14 cellular contexts compared by ENCODE assay signal in the genomic region with DNA sequence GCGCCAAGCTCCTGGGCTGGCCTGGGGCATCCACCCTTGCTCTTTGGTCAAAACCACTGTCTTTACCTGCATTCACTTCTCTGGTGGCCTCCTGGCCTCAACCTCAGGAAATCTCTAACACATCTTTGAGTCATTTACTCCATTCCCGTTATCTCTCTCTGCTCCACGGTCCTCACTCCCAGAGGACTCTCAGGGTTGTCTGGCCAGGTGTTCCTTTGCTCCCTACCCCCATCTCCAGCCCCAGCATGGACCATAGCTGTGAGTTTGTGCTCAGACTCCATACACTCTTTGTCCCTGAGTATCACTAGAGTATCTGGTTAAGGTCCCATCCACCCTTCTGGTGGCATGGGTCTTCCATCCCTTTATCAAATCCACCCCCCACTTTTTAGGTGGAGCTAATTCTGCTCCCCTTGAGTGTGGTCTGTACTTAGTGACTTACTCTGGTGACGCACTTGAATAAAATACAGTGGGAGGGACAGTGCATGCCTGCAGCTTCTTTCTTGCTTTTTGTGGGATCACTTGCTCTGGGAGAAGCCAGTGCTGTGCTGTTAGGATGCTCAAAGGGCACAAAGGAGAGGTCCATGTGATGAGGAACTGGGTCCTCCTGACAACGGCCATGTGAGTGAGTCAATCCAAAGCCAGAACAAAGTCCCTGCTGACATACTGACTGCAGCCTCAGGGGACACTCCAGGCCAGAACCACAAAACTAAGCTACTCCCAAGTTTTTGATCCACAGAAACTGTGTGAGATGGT. TPM values are rescaled to one million over a fixed set of nuclear protein-coding genes. Genes with fewer than 3 reads are reported as not detected.
DNase-seq lines count a peak whose midpoint lies in the region; ATAC-seq and TF ChIP-seq lines count a peak whose summit lies in the region.
"Had no signal": no experiment of that assay in that cellular context is flagged by ENCODE, and none has a peak within 500 bp of the region (broad histone marks: within the 10 kb centered on the region; RNA-seq: fewer than 3 reads in every experiment).

No MANE protein-coding gene starts in this region.

- no peak for DNase-seq in AG04450 (ENCODE audit: low read depth, low spot score)
- DNase-seq in T1000 (lab: John Stamatoyannopoulos, UW) = peak; percentile 30
- DNase-seq in right atrium auricular region (ENCODE audit: low spot score) = no peak
- DNase-seq in gastrocnemius medialis = no peak
- DNase-seq in amygdala (lab: John Stamatoyannopoulos, UW) = no peak
- no peak for DNase-seq in NCI-H748 (lab: John Stamatoyannopoulos, UW; ENCODE audit: unreplicated experiment)
- DNase-seq in NOMO-1 (lab: John Stamatoyannopoulos, UW; ENCODE audit: unreplicated experiment in 2 of 2) = no peak
- no peak for DNase-seq in activated CD8-positive, alpha-beta memory T cell treated with anti-CD3 and anti-CD28 coated beads, Interleukin-2, amount 50 U/mL, for 4 hours
- DNase-seq: activated CD4-positive, alpha-beta memory T cell treated with anti-CD3 and anti-CD28 coated beads for 36 hours; activated naive CD4-positive, alpha-beta T cell treated with anti-CD3 and anti-CD28 coated beads, Interleukin-2, amount 50 U/mL, for 16 hours; NCI-H1105 treated with DMSO at 0.1 percent for 48 hours; NCI-H774 had no signal

- ATAC-seq in gastrocnemius medialis = no peak
- ATAC-seq: stimulated activated effector memory CD8-positive, alpha-beta T cell treated with anti-CD3 and anti-CD28 coated beads, Interleukin-12 subunit alpha, Interleukin-12 subunit beta, amount 100 ng/mL, for 72 hours had no signal

- in situ Hi-C loops in gastrocnemius medialis (cut with MboI; ENCODE audit: low sequenced_read_pairs in 4 of 4) = no loop called here

- H3K36me3 ChIP-seq in right atrium auricular region (no peaks in the 10 kb centered on the region), gastrocnemius medialis (no peaks in the 10 kb centered on the region)

- H3K9me3 ChIP-seq in AG04450 (ENCODE audit: control insufficient read depth, insufficient read depth, low read length) (no peaks in the 10 kb centered on the region), right atrium auricular region (no peaks in the 10 kb centered on the region), gastrocnemius medialis (no peaks in the 10 kb centered on the region)

- TF ChIP-seq CTCF in AG04450 (IDR thresholded peaks at IDR 0.05; ENCODE audit: low read depth, low read length) (no peak), right atrium auricular region (IDR thresholded peaks at IDR 0.05) (no peak), gastrocnemius medialis (IDR thresholded peaks at IDR 0.05 in 4 of 5, conservative IDR thresholded peaks at IDR 0.05 in 1 of 5) (no peak)

- H3K27ac ChIP-seq in AG04450 (ENCODE audit: low read depth, low read length) (peak overlapping the region; percentile 88), right atrium auricular region (peak overlapping the region; percentile 49 to 86), gastrocnemius medialis (peak overlapping the region; percentile 25 to 66 (median 60))

- CTCF ChIA-PET in AG04450 (lab: Charles Lee) = interaction anchor here (1.2 to 3.5 kb wide), 4 partner anchors 10 to 98 kb away, joined by 9 to 23 read pairs (median 15); no protein-coding TSS in a partner anchor

- H3K27me3 ChIP-seq in AG04450 (ENCODE audit: control insufficient read depth, insufficient read depth, low read length) (no peaks in the 10 kb centered on the region), right atrium auricular region (no peaks in the 10 kb centered on the region), gastrocnemius medialis (no peaks in the 10 kb centered on the region)

- peak overlapping the region; percentile 24 for H3K4me3 ChIP-seq in AG04450 (ENCODE audit: low read depth, low read length)
- H3K4me3 ChIP-seq in right atrium auricular region = peak overlapping the region in 1 of 2 donors; percentile 7
- H3K4me3 ChIP-seq in gastrocnemius medialis = peak overlapping the region in 3 of 4 donors; percentile 8 to 25 (median 16)

- no peak for TF ChIP-seq POLR2A in gastrocnemius medialis (IDR thresholded peaks at IDR 0.05)

- H3K4me1 ChIP-seq in right atrium auricular region = peaks cover 0 to 72% of the 10 kb centered on the region in 2 donors
- peaks cover 23 to 29% of the 10 kb centered on the region in 2 donors for H3K4me1 ChIP-seq in gastrocnemius medialis

- POLR2A ChIA-PET in AG04450 (lab: Yijun Ruan, JAX) = interaction anchor here (1.1 to 5.1 kb wide), 10 partner anchors 9 to 67 kb away, joined by 3 to 49 read pairs (median 6); no protein-coding TSS in a partner anchor

- intact Hi-C loops in gastrocnemius medialis (cut with DNase I; ENCODE audit: low total_unique reads) = no loop called here

RNA-seq across cellular contexts. Expression of a gene that starts 44.3 kb away (rescaled TPM):
- polyA plus RNA-seq in AG04450 (2011; rRNA removed) = 610 and 655 TPM in 2 replicates
- polyA minus RNA-seq in AG04450 (2011; rRNA and poly(A)+ RNA removed) = 54.8 and 57.3 TPM in 2 replicates
- total RNA-seq in right atrium auricular region (100 to 1,000 TPM; 866 to 898 TPM), gastrocnemius medialis (100 to 1,000 TPM; 117 to 241 (median 152) TPM)
- total RNA-seq: activated CD4-positive, alpha-beta memory T cell treated with anti-CD3 and anti-CD28 coated beads for 36 hours; T-helper 1 cell treated with Interleukin-12 subunit alpha and Interleukin-12 subunit beta and Interleukin-4 antibody, amounts not matched to agents 30 ng/mL and 1 ng/mL, for 36 hours had no signal
